Comparison of ENCODE assay signal across 16 cellular contexts in the genomic region with DNA sequence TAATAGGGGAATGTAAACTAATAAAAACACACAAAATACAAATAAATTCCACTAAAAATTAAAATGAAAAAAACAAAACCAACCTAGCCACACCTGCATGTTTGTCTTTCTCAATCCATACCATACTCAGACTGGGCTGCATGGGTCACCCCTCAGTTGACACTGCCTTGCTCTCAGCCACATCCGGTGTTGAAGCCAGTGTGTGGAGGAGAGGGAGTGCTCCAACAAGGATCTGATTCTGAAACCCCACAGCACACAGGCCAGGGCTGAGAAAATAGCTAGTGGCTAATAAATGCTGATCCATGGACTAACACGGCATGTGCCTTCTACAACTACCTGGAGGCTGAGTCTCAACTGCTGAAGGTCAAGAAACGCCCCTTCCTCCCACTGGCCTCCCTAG. TPM values are rescaled to one million over a fixed set of nuclear protein-coding genes. Genes with fewer than 3 reads are reported as not detected.
DNase-seq lines count a peak whose midpoint lies in the region; ATAC-seq and TF ChIP-seq lines count a peak whose summit lies in the region.
"Had no signal": no experiment of that assay in that cellular context is flagged by ENCODE, and none has a peak within 500 bp of the region (broad histone marks: within the 10 kb centered on the region; RNA-seq: fewer than 3 reads in every experiment).

No MANE protein-coding gene starts in this region.

- WGBS in esophagus, 2 donors, result 74 to 79% methylated on average over 3 of the region's 3 CpGs

- ATAC-seq in RWPE2 (ENCODE audit: low read depth) (peak; percentile 4; the same call in 1 of the 3 replicates), gastrocnemius medialis (no peak), GM18520 (IDR thresholded peaks at IDR 0.05; ENCODE audit: unreplicated experiment) (no peak), GM21447 (IDR thresholded peaks at IDR 0.05; ENCODE audit: unreplicated experiment) (no peak)

- DNase-seq in EL (peak; percentile 67), RWPE2 (ENCODE audit: low spot score) (no peak), gastrocnemius medialis (no peak), Ammon's horn (ENCODE audit: low spot score) (no peak)
- no peak for DNase-seq in NK-92 treated with Interleukin-12 subunit alpha and Interleukin-12 subunit beta, amount 100 ng/mL, for 24 hours (lab: John Stamatoyannopoulos, UW)
- DNase-seq: activated naive CD4-positive, alpha-beta T cell treated with Interleukin-2 at 50 U/mL for 16 hours; AML-193; DMS53; mesendoderm; NCI-H187; NCI-H69 had no signal

- no peak for TF ChIP-seq POLR2A in gastrocnemius medialis (IDR thresholded peaks at IDR 0.05)

- H3K36me3 ChIP-seq in RWPE2 (ENCODE audit: low read depth) (peaks cover 100% of the 10 kb centered on the region), esophagus (ENCODE audit: control insufficient read depth in 2 of 2, insufficient read depth in 2 of 2, low read length in 1 of 2) (peaks cover 3 to 9% of the 10 kb centered on the region in 2 donors), gastrocnemius medialis (peaks cover 0 to 3% of the 10 kb centered on the region in 2 donors)

- H3K4me1 ChIP-seq in RWPE2 (ENCODE audit: insufficient read depth, poor library complexity, severe bottlenecking), result peaks cover 89% of the 10 kb centered on the region
- H3K4me1 ChIP-seq in esophagus (ENCODE audit: control insufficient read depth in 2 of 2, insufficient read depth in 2 of 2, low read length in 1 of 2), result peaks cover 4 to 9% of the 10 kb centered on the region in 2 donors
- peaks cover 30 to 45% of the 10 kb centered on the region in 2 donors for H3K4me1 ChIP-seq in gastrocnemius medialis
- H3K4me1 ChIP-seq: parathyroid adenoma had no signal

- no peaks in the 10 kb centered on the region for H3K9me3 ChIP-seq in RWPE2 (ENCODE audit: severe bottlenecking)
- H3K9me3 ChIP-seq in esophagus (ENCODE audit: control insufficient read depth in 2 of 2, insufficient read depth in 1 of 2, low read depth in 1 of 2, low read length in 1 of 2), result no peaks in the 10 kb centered on the region
- no peaks in the 10 kb centered on the region for H3K9me3 ChIP-seq in gastrocnemius medialis

- H3K4me3 ChIP-seq in RWPE2 (ENCODE audit: severe bottlenecking) (no peak overlapping the region), esophagus (ENCODE audit: low read depth in 1 of 2, low read length in 2 of 2) (no peak overlapping the region), gastrocnemius medialis (no peak overlapping the region)

- in situ Hi-C loops in gastrocnemius medialis (cut with MboI; ENCODE audit: low sequenced_read_pairs in 4 of 4), result no loop called here

- TF ChIP-seq CTCF in RWPE2 (IDR thresholded peaks at IDR 0.05; ENCODE audit: poor library complexity, severe bottlenecking) (no peak), gastrocnemius medialis (IDR thresholded peaks at IDR 0.05 in 4 of 5, conservative IDR thresholded peaks at IDR 0.05 in 1 of 5) (no peak)

- intact Hi-C loops in gastrocnemius medialis (cut with DNase I; ENCODE audit: low total_unique reads), result no loop called here

- H3K27ac ChIP-seq in RWPE2 (ENCODE audit: poor library complexity, severe bottlenecking), result peak overlapping the region; percentile 99
- peak overlapping the region; percentile 70 to 83 for H3K27ac ChIP-seq in esophagus (ENCODE audit: low read depth in 2 of 2, low read length in 1 of 2)
- H3K27ac ChIP-seq in gastrocnemius medialis, result peak overlapping the region in 3 of 4 donors; percentile 30 to 63 (median 62)
- H3K27ac ChIP-seq: parathyroid adenoma had no signal

- H3K27me3 ChIP-seq in RWPE2 (ENCODE audit: insufficient read depth, poor library complexity, severe bottlenecking) (no peaks in the 10 kb centered on the region), esophagus (ENCODE audit: control insufficient read depth in 1 of 2, insufficient read depth in 2 of 2, low read length in 2 of 2) (no peaks in the 10 kb centered on the region), gastrocnemius medialis (no peaks in the 10 kb centered on the region)

RNA-seq across cellular contexts. Expression of gene RND3, which starts 13.7 kb away (rescaled TPM):
- 100 to 1,000 TPM in 1 of 2 donors, 10 to 100 TPM in 1; 47.6 to 151 TPM for polyA plus RNA-seq in esophagus
- 10 to 100 TPM in 3 of 4 donors, 1 to 10 TPM in 1; 2.1 to 14.9 (median 12.3) TPM for total RNA-seq in gastrocnemius medialis
- total RNA-seq: activated CD8-positive, alpha-beta memory T cell treated with anti-CD3 and anti-CD28 coated beads for 36 hours had no signal
